1 cellular context compared by ENCODE assay signal in genomic region chr20:325889-326644, GRCh38.
TF ChIP-seq lines count a peak whose summit lies in the region.

No MANE protein-coding gene starts in this region.

TF ChIP-seq in H1, 55 proteins besides CTCF, POLR2A, EP300 and RAD21:
- TF ChIP-seq POLR2AphosphoS5 (IDR thresholded peaks at IDR 0.05; ENCODE audit: low read depth, low read length) (no peak; the same call in 1 of the 2 replicates), GABPA (IDR thresholded peaks at IDR 0.05; ENCODE audit: borderline replicate concordance, insufficient read depth, low read length) (no peak), TEAD4 (IDR thresholded peaks at IDR 0.05; ENCODE audit: low read depth, low read length) (no peak), CBX5 (IDR thresholded peaks at IDR 0.05; ENCODE audit: low read depth, low read length) (no peak), TAF1 (IDR thresholded peaks at IDR 0.05; ENCODE audit: low read depth, low read length) (peak; percentile 50), CHD2 (IDR thresholded peaks at IDR 0.05; ENCODE audit: low read length) (no peak), RNF2 (IDR thresholded peaks at IDR 0.05; ENCODE audit: borderline replicate concordance, low read depth, low read length, missing control alignments, poor library complexity, severe bottlenecking) (no peak), ASH2L (IDR thresholded peaks at IDR 0.05; ENCODE audit: low read length) (no peak), GTF2F1 (IDR thresholded peaks at IDR 0.05; ENCODE audit: borderline replicate concordance, low read depth, low read length) (no peak), MAX (IDR thresholded peaks at IDR 0.05) (peak; percentile 76), YY1 (IDR thresholded peaks at IDR 0.05; ENCODE audit: low read depth, low read length) (peak; percentile 19; the same call in 1 of the 2 replicates), EGR1 (IDR thresholded peaks at IDR 0.05; ENCODE audit: borderline replicate concordance, low read depth, low read length) (no peak), SAP30 (IDR thresholded peaks at IDR 0.05; ENCODE audit: insufficient read depth, insufficient replicate concordance, low read length) (no peak), ZNF274 (IDR thresholded peaks at IDR 0.05; ENCODE audit: borderline replicate concordance, extremely low read depth, low read length) (no peak), SIX5 (IDR thresholded peaks at IDR 0.05; ENCODE audit: low read depth, low read length) (no peak), SP4 (IDR thresholded peaks at IDR 0.05; ENCODE audit: low read length) (no peak), CREB1 (IDR thresholded peaks at IDR 0.05) (no peak), CHD1 (IDR thresholded peaks at IDR 0.05; ENCODE audit: low read depth, low read length) (no peak), TAF7 (optimal IDR thresholded peaks at IDR 0.05; ENCODE audit: borderline replicate concordance, low read depth, low read length) (no peak), NANOG (IDR thresholded peaks at IDR 0.05; ENCODE audit: insufficient read depth, low read depth, low read length, poor library complexity, severe bottlenecking) (no peak), SP1 (IDR thresholded peaks at IDR 0.05; ENCODE audit: low read depth, low read length) (no peak), NRF1 (IDR thresholded peaks at IDR 0.05; ENCODE audit: low read depth, low read length) (no peak), SIRT6 (IDR thresholded peaks at IDR 0.05; ENCODE audit: low read length) (no peak), BCL11A (IDR thresholded peaks at IDR 0.05; ENCODE audit: low read depth in 2 of 2, low read length in 2 of 2) (no peak), SUZ12 (IDR thresholded peaks at IDR 0.05; ENCODE audit: low read length) (no peak), ATF2 (IDR thresholded peaks at IDR 0.05; ENCODE audit: low read length) (no peak), E2F6 (IDR thresholded peaks at IDR 0.05) (0 out of 2 replicates have a peak, but pooled peaks have one; percentile 40), CBX8 (IDR thresholded peaks at IDR 0.05; ENCODE audit: borderline replicate concordance, low read depth, low read length) (no peak), JUN (IDR thresholded peaks at IDR 0.05; ENCODE audit: low read depth, low read length) (no peak), POU5F1 (IDR thresholded peaks at IDR 0.05; ENCODE audit: low read depth, low read length) (no peak), MAFK (IDR thresholded peaks at IDR 0.05; ENCODE audit: low read depth, low read length) (no peak), ATF3 (IDR thresholded peaks at IDR 0.05; ENCODE audit: insufficient read depth, low read depth, low read length) (no peak), EZH2 (IDR thresholded peaks at IDR 0.05; ENCODE audit: low read depth, low read length, severe bottlenecking) (no peak), HDAC6 (IDR thresholded peaks at IDR 0.05; ENCODE audit: low read depth, low read length) (no peak), SIN3A (conservative IDR thresholded peaks at IDR 0.05 in 1 of 2, IDR thresholded peaks at IDR 0.05 in 1 of 2; ENCODE audit: low read depth in 1 of 2, low read length in 2 of 2) (peak in 1 of 2 experiments; percentile 43; a peak in 1 of 4 replicates), PHF8 (conservative IDR thresholded peaks at IDR 0.05; ENCODE audit: low read depth, low read length) (peak; percentile 45; the same call in 1 of the 2 replicates), RBBP5 (IDR thresholded peaks at IDR 0.05; ENCODE audit: borderline replicate concordance, low read depth, low read length) (no peak), CTBP2 (IDR thresholded peaks at IDR 0.05; ENCODE audit: borderline replicate concordance, insufficient read depth, insufficient read length, low read length) (no peak), JUND (IDR thresholded peaks at IDR 0.05; ENCODE audit: low read length) (no peak), TBP (IDR thresholded peaks at IDR 0.05; ENCODE audit: low read depth, low read length) (no peak), CEBPB (IDR thresholded peaks at IDR 0.05; ENCODE audit: low read depth, low read length) (no peak), TCF12 (IDR thresholded peaks at IDR 0.05; ENCODE audit: low read depth, low read length) (no peak), SRF (IDR thresholded peaks at IDR 0.05; ENCODE audit: low read depth, low read length) (no peak), USF2 (IDR thresholded peaks at IDR 0.05; ENCODE audit: low read length) (no peak), BRCA1 (IDR thresholded peaks at IDR 0.05; ENCODE audit: low read depth, low read length) (no peak), FOSL1 (IDR thresholded peaks at IDR 0.05; ENCODE audit: insufficient read depth, low read depth, low read length) (no peak), RXRA (IDR thresholded peaks at IDR 0.05; ENCODE audit: insufficient read depth, low read depth, low read length) (no peak), KDM1A (IDR thresholded peaks at IDR 0.05; ENCODE audit: borderline replicate concordance, low read length) (no peak), HDAC2 (IDR thresholded peaks at IDR 0.05; ENCODE audit: borderline replicate concordance in 1 of 2, low read depth in 2 of 2, low read length in 2 of 2) (peak in 1 of 2 experiments; percentile 26; a peak in 1 of 4 replicates), RFX5 (IDR thresholded peaks at IDR 0.05; ENCODE audit: borderline replicate concordance, low read depth, low read length) (no peak), KDM5A (IDR thresholded peaks at IDR 0.05; ENCODE audit: low read length) (no peak), KDM4A (IDR thresholded peaks at IDR 0.05; ENCODE audit: low read depth, low read length, severe bottlenecking) (peak; percentile 46), BACH1 (IDR thresholded peaks at IDR 0.05; ENCODE audit: low read length) (no peak), SP2 (IDR thresholded peaks at IDR 0.05; ENCODE audit: low read length) (no peak), CHD7 (IDR thresholded peaks at IDR 0.05; ENCODE audit: insufficient replicate concordance, low read length) (no peak)
